Comparison of ENCODE assay signal across 23 cellular contexts in the genomic region with DNA sequence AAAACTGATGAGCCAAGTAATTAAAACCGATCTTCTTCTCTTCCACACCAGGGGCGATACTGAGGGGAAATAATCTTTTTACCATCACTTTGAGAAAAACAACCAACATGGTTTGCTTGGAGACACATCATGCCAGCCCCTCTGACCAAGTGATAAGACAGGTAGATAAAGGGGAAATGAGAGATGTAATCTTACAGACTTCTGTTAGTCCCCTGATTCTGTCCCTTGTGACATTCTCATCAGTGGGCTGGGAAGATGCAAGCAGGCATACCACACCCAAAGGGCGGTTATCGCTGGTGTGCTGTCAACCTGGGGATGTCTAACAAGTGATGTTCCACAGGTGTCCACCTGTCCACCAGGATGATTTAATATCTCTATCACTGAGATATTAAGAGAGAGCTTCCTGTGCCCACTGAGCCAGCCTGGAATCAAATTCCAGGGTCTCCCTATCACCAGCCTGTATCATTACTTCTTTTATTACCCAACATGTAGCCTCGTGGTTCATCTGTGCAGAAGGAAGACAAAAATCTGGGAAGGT.
"Had no signal": no experiment of that assay in that cellular context is flagged by ENCODE, and none has a peak within 500 bp of the region (broad histone marks: within the 10 kb centered on the region; RNA-seq: fewer than 3 reads in every experiment).

No MANE protein-coding gene starts in this region.

- ATAC-seq: heart left ventricle; left ventricle myocardium superior; sciatic nerve; stimulated activated memory B cell treated with anti-CD40 and anti-IgM and Interleukin-4, amounts not matched to agents 10 μg/mL and 1 μg/mL and 100 μg/mL, for 72 hours had no signal

- H3K27me3 ChIP-seq: cardiac muscle cell, heart left ventricle, vagina had no signal

- H3K4me1 ChIP-seq: heart left ventricle, vagina had no signal

- H3K27ac Mint-ChIP-seq: activated T-helper 1 cell treated with anti-CD3 and anti-CD28 coated beads, Interleukin-12 subunit alpha, Interleukin-12 subunit beta, Interleukin-2, Interleukin-4 antibody, amounts not matched to agents 30 ng/mL and 10 ng/mL and 1 ng/mL, durations not matched to agents 14 hours and 24 hours and 36 hours; endodermal cell; mesothelial cell of epicardium; nephron; stimulated activated memory B cell treated with anti-CD40 and anti-IgM and Interleukin-4, amounts not matched to agents 10 μg/mL and 1 μg/mL and 100 μg/mL, for 72 hours; type B pancreatic cell had no signal

- H3K9me3 ChIP-seq: heart left ventricle, thoracic aorta, vagina had no signal

- H3K27me3 Mint-ChIP-seq: stimulated activated memory B cell treated with anti-CD40 and anti-IgM and Interleukin-4, amounts not matched to agents 10 μg/mL and 1 μg/mL and 100 μg/mL, for 72 hours; type B pancreatic cell had no signal

- DNase-seq: activated CD4-positive, alpha-beta T cell treated with anti-CD3 and anti-CD28 coated beads for 1 hour; activated CD4-positive, alpha-beta T cell treated with anti-CD3 and anti-CD28 coated beads, Interleukin-2, amount 50 U/mL, for 4 hours; activated CD8-positive, alpha-beta memory T cell treated with anti-CD3 and anti-CD28 coated beads, Interleukin-2, amount 50 U/mL, for 48 hours; activated gamma-delta T cell; cortex of kidney; endodermal cell; heart left ventricle; left ventricle myocardium superior; mammary epithelial cell; small intestine; stimulated activated CD4-positive, alpha-beta T cell treated with anti-CD3 and anti-CD28 coated beads, Interleukin-15, amount 100 ng/mL, for 24 hours; T-helper 2 cell; WERI-Rb-1 had no signal

- H3K36me3 ChIP-seq: cardiac muscle cell, heart left ventricle, thoracic aorta, vagina, WERI-Rb-1 had no signal

- H3K9me3 Mint-ChIP-seq: activated T-helper 1 cell treated with anti-CD3 and anti-CD28 coated beads, Interleukin-12 subunit alpha, Interleukin-12 subunit beta, Interleukin-2, Interleukin-4 antibody, amounts not matched to agents 30 ng/mL and 10 ng/mL and 1 ng/mL, durations not matched to agents 14 hours and 24 hours and 36 hours; endodermal cell; nephron; stimulated activated memory B cell treated with anti-CD40 and anti-IgM and Interleukin-4, amounts not matched to agents 10 μg/mL and 1 μg/mL and 100 μg/mL, for 72 hours had no signal

- H3K4me3 Mint-ChIP-seq: activated T-helper 1 cell treated with anti-CD3 and anti-CD28 coated beads, Interleukin-12 subunit alpha, Interleukin-12 subunit beta, Interleukin-2, Interleukin-4 antibody, amounts not matched to agents 30 ng/mL and 10 ng/mL and 1 ng/mL, durations not matched to agents 14 hours and 24 hours and 36 hours; endodermal cell; mesothelial cell of epicardium; nephron; stimulated activated memory B cell treated with anti-CD40 and anti-IgM and Interleukin-4, amounts not matched to agents 10 μg/mL and 1 μg/mL and 100 μg/mL, for 72 hours; type B pancreatic cell had no signal

- H3K4me3 ChIP-seq: cardiac muscle cell, heart left ventricle, thoracic aorta, vagina had no signal

- H3K27ac ChIP-seq: cardiac muscle cell, heart left ventricle, parathyroid adenoma, thoracic aorta, vagina, WERI-Rb-1 had no signal
